ENCODE assay signal across 9 cellular contexts in genomic region chr3:102529452-102529851, GRCh38.
DNase-seq lines count a peak whose midpoint lies in the region; ATAC-seq and TF ChIP-seq lines count a peak whose summit lies in the region.
"Had no signal": no experiment of that assay in that cellular context is flagged by ENCODE, and none has a peak within 500 bp of the region (broad histone marks: within the 10 kb centered on the region; RNA-seq: fewer than 3 reads in every experiment).

No MANE protein-coding gene starts in this region.

- H3K36me3 Mint-ChIP-seq in endodermal cell (ENCODE audit: low read depth) = no peaks in the 10 kb centered on the region

- H3K36me3 ChIP-seq in DND-41 (ENCODE audit: insufficient read depth, low read length) (no peaks in the 10 kb centered on the region), endodermal cell (ENCODE audit: control insufficient read depth, insufficient read depth, low read length) (no peaks in the 10 kb centered on the region), neuronal stem cell (replicated peaks in 1 of 2; ENCODE audit: control insufficient read depth in 2 of 2, insufficient read depth in 2 of 2, low read length in 2 of 2) (no peaks in the 10 kb centered on the region)

- H3K9me3 ChIP-seq in DND-41 (ENCODE audit: insufficient read depth, low read length, severe bottlenecking) = no peaks in the 10 kb centered on the region
- no peaks in the 10 kb centered on the region for H3K9me3 ChIP-seq in endodermal cell (ENCODE audit: control insufficient read depth, low read length)
- H3K9me3 ChIP-seq in neuronal stem cell (replicated peaks in 1 of 2; ENCODE audit: control insufficient read depth in 2 of 2, insufficient read depth in 1 of 2, low read depth in 1 of 2, low read length in 2 of 2) = no peaks in the 10 kb centered on the region

- DNase-seq in DND-41 (no peak), NCI-H1436 treated with DMSO at 0.1 percent for 48 hours (lab: John Stamatoyannopoulos, UW) (peak; percentile 37), endodermal cell (peak; percentile 78), mucosa of gallbladder (ENCODE audit: low spot score) (peak; percentile 34), neuronal stem cell (ENCODE audit: low spot score) (no peak), NCI-H345 treated with DMSO at 0.1 percent for 48 hours (lab: John Stamatoyannopoulos, UW; ENCODE audit: unreplicated experiment) (no peak)
- DNase-seq in activated CD4-positive, alpha-beta T cell treated with anti-CD3 and anti-CD28 coated beads for 48 hours = no peak
- DNase-seq: activated T-cell treated with anti-CD3 and anti-CD28 coated beads, Interleukin-2, amount 50 U/mL, for 48 hours had no signal

- no peak overlapping the region for H3K14ac ChIP-seq in neuronal stem cell (ENCODE audit: low read length)

- no peak overlapping the region for H4K91ac ChIP-seq in neuronal stem cell (ENCODE audit: low read depth, low read length, poor library complexity)

- peaks cover 5% of the 10 kb centered on the region for H3K4me1 Mint-ChIP-seq in endodermal cell

- H4K20me1 ChIP-seq in DND-41 (ENCODE audit: insufficient read depth, low read length) = no peaks in the 10 kb centered on the region

- no peaks in the 10 kb centered on the region for H3K79me2 ChIP-seq in DND-41 (ENCODE audit: insufficient read depth, low read length)

- no peaks in the 10 kb centered on the region for H3K27me3 ChIP-seq in DND-41 (ENCODE audit: insufficient read depth, low read length, poor library complexity)
- no peaks in the 10 kb centered on the region for H3K27me3 ChIP-seq in endodermal cell (ENCODE audit: control insufficient read depth, insufficient read depth, low read length, poor library complexity, severe bottlenecking)
- H3K27me3 ChIP-seq in neuronal stem cell (ENCODE audit: control insufficient read depth in 3 of 3, insufficient read depth in 3 of 3, low read depth in 1 of 3, low read length in 3 of 3) = no peaks in the 10 kb centered on the region

- no peak overlapping the region for H3K4me2 ChIP-seq in DND-41 (ENCODE audit: insufficient read depth, low read length)
- no peak overlapping the region for H3K4me2 ChIP-seq in neuronal stem cell (ENCODE audit: insufficient read depth, low read length, poor library complexity, severe bottlenecking)

- H3K9me3 Mint-ChIP-seq in endodermal cell = no peaks in the 10 kb centered on the region

- H3K4me1 ChIP-seq in DND-41 (ENCODE audit: insufficient read depth, low read length) (no peaks in the 10 kb centered on the region), endodermal cell (ENCODE audit: control insufficient read depth, insufficient read depth, low read length) (peaks cover 7% of the 10 kb centered on the region), neuronal stem cell (ENCODE audit: control insufficient read depth in 2 of 2, insufficient read depth in 1 of 2, low read depth in 1 of 2, low read length in 2 of 2) (no peaks in the 10 kb centered on the region)

- ATAC-seq in DND-41 (ENCODE audit: insufficient read depth, low read depth) (no peak), HG03442 (IDR thresholded peaks at IDR 0.05; ENCODE audit: unreplicated experiment) (no peak)

- no peaks in the 10 kb centered on the region for H3K79me1 ChIP-seq in neuronal stem cell (ENCODE audit: low read depth, low read length)

- H3K4ac ChIP-seq in neuronal stem cell (ENCODE audit: low read length) = no peak overlapping the region

- no peak overlapping the region for H2AFZ ChIP-seq in DND-41 (ENCODE audit: low read depth, low read length)
- H2AFZ ChIP-seq in neuronal stem cell (ENCODE audit: low read length) = no peak overlapping the region

- no peak overlapping the region for H3K4me3 Mint-ChIP-seq in endodermal cell

- no peak overlapping the region for H3K23ac ChIP-seq in neuronal stem cell (ENCODE audit: low read depth, low read length, poor library complexity)

- no peak overlapping the region for H3K27ac Mint-ChIP-seq in endodermal cell

- no peak overlapping the region for H3K18ac ChIP-seq in neuronal stem cell (ENCODE audit: low read length)

- H4K8ac ChIP-seq in neuronal stem cell (ENCODE audit: low read depth, low read length) = no peak overlapping the region

- H2BK12ac ChIP-seq in neuronal stem cell (ENCODE audit: low read length) = no peak overlapping the region

- H2BK120ac ChIP-seq in neuronal stem cell (ENCODE audit: low read depth, low read length) = no peak overlapping the region

- H3K27ac ChIP-seq in DND-41 (ENCODE audit: low read length) (no peak overlapping the region), endodermal cell (ENCODE audit: low read depth, low read length) (no peak overlapping the region), neuronal stem cell (replicated peaks; ENCODE audit: low read length) (no peak overlapping the region)

- H3K4me3 ChIP-seq in DND-41 (ENCODE audit: low read depth in 1 of 2, low read length in 2 of 2) = no peak overlapping the region
- no peak overlapping the region for H3K4me3 ChIP-seq in endodermal cell (ENCODE audit: low read length)
- H3K4me3 ChIP-seq in neuronal stem cell (ENCODE audit: low read length in 2 of 2) = no peak overlapping the region

- no peak overlapping the region for H2BK15ac ChIP-seq in neuronal stem cell (ENCODE audit: low read length)

- H3K27me3 Mint-ChIP-seq in endodermal cell (ENCODE audit: insufficient read depth) = no peaks in the 10 kb centered on the region

- peak; percentile 17 for TF ChIP-seq CTCF in DND-41 (IDR thresholded peaks at IDR 0.05; ENCODE audit: borderline replicate concordance, extremely low read depth, low read length, poor library complexity, severe bottlenecking)
- peak; percentile 81 for TF ChIP-seq CTCF in endodermal cell (conservative IDR thresholded peaks at IDR 0.05)

- no peak overlapping the region for H3K9ac ChIP-seq in DND-41 (ENCODE audit: low read depth, low read length)
- no peak overlapping the region for H3K9ac ChIP-seq in endodermal cell (ENCODE audit: extremely low read depth, low read length, poor library complexity, severe bottlenecking)
- no peak overlapping the region for H3K9ac ChIP-seq in neuronal stem cell (ENCODE audit: low read depth, low read length, poor library complexity)

- 38 to 59% methylated on average over 2 to 3 of the region's 3 CpGs for WGBS in endodermal cell (ENCODE audit: insufficient coverage in 1 of 2, insufficient read length in 1 of 2), 2 experiments
- no CpG with 5 or more reads among the region's 3 CpGs for WGBS in neuronal stem cell (ENCODE audit: extremely low coverage in 2 of 2, insufficient read length in 2 of 2, insufficient replicate concordance in 1 of 2), 2 donors

- H2BK5ac ChIP-seq in neuronal stem cell (ENCODE audit: low read length) = no peak overlapping the region

- no peak overlapping the region for H2AK5ac ChIP-seq in neuronal stem cell (ENCODE audit: low read depth, low read length)

Comparison
In these comparisons a context has a peak if more than half of its experiments do, and no peak if none do; other contexts are left out.
1. DNase-seq: peak in NCI-H1436 treated with DMSO at 0.1 percent for 48 hours (single experiment), endodermal cell (single experiment) and mucosa of gallbladder (single experiment); none in DND-41 (single experiment), neuronal stem cell (single experiment), NCI-H345 treated with DMSO at 0.1 percent for 48 hours (single experiment) and activated CD4-positive, alpha-beta T cell treated with anti-CD3 and anti-CD28 coated beads for 48 hours (single experiment).